In the genomic region with DNA sequence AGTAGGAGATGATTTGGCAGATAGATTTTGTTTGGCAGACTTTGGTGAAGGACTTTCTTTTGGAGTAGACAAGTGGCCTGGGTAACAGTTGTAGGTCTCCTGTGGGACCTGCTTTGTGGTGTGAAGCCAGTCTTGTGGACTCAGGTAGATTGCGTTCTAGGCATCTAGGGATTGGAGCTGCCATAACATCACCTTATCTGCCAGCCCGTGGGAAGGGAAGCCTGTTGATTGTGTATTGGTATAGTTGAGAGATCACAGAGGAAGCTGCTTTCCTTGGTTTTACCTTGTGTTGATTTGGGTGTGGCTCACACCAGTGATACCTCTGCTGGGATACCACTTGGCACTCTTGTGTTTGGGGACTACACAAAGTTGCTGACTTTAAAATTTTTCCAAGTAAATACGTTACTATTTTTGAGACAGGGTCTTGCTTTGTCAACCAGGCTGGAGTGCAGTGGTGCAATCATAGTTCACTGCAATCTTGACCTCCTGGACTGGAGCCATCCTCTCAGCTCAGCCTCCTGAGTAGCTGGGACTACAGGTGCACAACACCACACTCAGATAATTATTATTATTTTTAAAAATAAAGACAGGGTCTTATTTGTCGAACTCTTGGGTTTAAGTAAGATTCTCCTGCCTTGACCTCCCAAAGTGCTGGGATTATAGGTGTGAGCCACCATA, we compare ENCODE assay signal across 1 cellular context.
TF ChIP-seq lines count a peak whose summit lies in the region.

No MANE protein-coding gene starts in this region.

TF ChIP-seq in GM23338, 12 proteins besides CTCF, POLR2A, EP300 and RAD21 (continued from another document):
- no peak for TF ChIP-seq REST (IDR thresholded peaks at IDR 0.05; ENCODE audit: unreplicated experiment)
- no peak for TF ChIP-seq EZH2 (IDR thresholded peaks at IDR 0.05; ENCODE audit: low read depth, unreplicated experiment)
- TF ChIP-seq, protein P1, sequence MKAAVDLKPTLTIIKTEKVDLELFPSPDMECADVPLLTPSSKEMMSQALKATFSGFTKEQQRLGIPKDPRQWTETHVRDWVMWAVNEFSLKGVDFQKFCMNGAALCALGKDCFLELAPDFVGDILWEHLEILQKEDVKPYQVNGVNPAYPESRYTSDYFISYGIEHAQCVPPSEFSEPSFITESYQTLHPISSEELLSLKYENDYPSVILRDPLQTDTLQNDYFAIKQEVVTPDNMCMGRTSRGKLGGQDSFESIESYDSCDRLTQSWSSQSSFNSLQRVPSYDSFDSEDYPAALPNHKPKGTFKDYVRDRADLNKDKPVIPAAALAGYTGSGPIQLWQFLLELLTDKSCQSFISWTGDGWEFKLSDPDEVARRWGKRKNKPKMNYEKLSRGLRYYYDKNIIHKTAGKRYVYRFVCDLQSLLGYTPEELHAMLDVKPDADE (IDR thresholded peaks at IDR 0.05) = no peak
- TF ChIP-seq ZNF114 (CRISPR knock-in tag; IDR thresholded peaks at IDR 0.05) = no peak
- TF ChIP-seq POLR2AphosphoS5 (IDR thresholded peaks at IDR 0.05; ENCODE audit: low read depth) = no peak
- no peak for TF ChIP-seq ZNF331 (CRISPR knock-in tag; IDR thresholded peaks at IDR 0.05; ENCODE audit: low read depth)
- TF ChIP-seq JUNB (IDR thresholded peaks at IDR 0.05; ENCODE audit: unreplicated experiment) = no peak
- no peak for TF ChIP-seq CREB1 (CRISPR knock-in tag; IDR thresholded peaks at IDR 0.05; ENCODE audit: low read depth)
- no peak for TF ChIP-seq NANOG (IDR thresholded peaks at IDR 0.05; ENCODE audit: borderline replicate concordance)
- TF ChIP-seq, protein P2, sequence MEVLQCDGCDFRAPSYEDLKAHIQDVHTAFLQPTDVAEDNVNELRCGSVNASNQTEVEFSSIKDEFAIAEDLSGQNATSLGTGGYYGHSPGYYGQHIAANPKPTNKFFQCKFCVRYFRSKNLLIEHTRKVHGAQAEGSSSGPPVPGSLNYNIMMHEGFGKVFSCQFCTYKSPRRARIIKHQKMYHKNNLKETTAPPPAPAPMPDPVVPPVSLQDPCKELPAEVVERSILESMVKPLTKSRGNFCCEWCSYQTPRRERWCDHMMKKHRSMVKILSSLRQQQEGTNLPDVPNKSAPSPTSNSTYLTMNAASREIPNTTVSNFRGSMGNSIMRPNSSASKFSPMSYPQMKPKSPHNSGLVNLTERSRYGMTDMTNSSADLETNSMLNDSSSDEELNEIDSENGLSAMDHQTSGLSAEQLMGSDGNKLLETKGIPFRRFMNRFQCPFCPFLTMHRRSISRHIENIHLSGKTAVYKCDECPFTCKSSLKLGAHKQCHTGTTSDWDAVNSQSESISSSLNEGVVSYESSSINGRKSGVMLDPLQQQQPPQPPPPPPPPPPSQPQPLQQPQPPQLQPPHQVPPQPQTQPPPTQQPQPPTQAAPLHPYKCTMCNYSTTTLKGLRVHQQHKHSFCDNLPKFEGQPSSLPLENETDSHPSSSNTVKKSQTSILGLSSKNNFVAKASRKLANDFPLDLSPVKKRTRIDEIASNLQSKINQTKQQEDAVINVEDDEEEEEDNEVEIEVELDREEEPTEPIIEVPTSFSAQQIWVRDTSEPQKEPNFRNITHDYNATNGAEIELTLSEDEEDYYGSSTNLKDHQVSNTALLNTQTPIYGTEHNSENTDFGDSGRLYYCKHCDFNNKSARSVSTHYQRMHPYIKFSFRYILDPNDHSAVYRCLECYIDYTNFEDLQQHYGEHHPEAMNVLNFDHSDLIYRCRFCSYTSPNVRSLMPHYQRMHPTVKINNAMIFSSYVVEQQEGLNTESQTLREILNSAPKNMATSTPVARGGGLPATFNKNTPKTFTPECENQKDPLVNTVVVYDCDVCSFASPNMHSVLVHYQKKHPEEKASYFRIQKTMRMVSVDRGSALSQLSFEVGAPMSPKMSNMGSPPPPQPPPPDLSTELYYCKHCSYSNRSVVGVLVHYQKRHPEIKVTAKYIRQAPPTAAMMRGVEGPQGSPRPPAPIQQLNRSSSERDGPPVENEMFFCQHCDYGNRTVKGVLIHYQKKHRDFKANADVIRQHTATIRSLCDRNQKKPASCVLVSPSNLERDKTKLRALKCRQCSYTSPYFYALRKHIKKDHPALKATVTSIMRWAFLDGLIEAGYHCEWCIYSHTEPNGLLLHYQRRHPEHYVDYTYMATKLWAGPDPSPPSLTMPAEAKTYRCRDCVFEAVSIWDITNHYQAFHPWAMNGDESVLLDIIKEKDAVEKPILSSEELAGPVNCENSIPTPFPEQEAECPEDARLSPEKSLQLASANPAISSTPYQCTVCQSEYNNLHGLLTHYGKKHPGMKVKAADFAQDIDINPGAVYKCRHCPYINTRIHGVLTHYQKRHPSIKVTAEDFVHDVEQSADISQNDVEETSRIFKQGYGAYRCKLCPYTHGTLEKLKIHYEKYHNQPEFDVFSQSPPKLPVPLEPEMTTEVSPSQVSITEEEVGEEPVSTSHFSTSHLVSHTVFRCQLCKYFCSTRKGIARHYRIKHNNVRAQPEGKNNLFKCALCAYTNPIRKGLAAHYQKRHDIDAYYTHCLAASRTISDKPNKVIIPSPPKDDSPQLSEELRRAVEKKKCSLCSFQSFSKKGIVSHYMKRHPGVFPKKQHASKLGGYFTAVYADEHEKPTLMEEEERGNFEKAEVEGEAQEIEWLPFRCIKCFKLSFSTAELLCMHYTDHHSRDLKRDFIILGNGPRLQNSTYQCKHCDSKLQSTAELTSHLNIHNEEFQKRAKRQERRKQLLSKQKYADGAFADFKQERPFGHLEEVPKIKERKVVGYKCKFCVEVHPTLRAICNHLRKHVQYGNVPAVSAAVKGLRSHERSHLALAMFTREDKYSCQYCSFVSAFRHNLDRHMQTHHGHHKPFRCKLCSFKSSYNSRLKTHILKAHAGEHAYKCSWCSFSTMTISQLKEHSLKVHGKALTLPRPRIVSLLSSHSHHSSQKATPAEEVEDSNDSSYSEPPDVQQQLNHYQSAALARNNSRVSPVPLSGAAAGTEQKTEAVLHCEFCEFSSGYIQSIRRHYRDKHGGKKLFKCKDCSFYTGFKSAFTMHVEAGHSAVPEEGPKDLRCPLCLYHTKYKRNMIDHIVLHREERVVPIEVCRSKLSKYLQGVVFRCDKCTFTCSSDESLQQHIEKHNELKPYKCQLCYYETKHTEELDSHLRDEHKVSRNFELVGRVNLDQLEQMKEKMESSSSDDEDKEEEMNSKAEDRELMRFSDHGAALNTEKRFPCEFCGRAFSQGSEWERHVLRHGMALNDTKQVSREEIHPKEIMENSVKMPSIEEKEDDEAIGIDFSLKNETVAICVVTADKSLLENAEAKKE (CRISPR knock-in tag; IDR thresholded peaks at IDR 0.05) = no peak
